2 cellular contexts compared by ENCODE assay signal in the genomic region with DNA sequence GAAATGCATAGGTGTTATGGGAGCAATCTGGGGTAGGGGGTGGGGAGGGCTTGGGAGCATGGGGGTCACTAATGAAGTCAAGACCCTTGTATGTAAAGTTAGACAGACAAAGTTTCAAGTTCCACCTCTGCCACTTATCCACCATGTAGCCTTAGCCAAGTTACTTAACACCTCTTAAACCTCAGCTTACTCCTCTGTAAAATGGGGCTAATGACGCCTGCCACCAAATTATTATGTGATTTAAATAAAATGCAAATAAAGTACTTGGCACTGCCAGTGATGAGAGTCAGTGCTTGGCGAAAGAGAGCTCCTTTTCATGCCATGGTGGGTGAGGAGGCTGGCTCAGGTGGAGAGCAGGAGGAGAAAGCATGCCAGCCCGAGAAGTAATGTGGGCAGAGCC.
TF ChIP-seq lines count a peak whose summit lies in the region.

No MANE protein-coding gene starts in this region.

TF ChIP-seq in HepG2, 621 proteins besides CTCF, POLR2A, EP300 and RAD21:
- no peak for TF ChIP-seq PLRG1 (conservative IDR thresholded peaks at IDR 0.05)
- TF ChIP-seq ZNF629 (CRISPR knock-in tag; conservative IDR thresholded peaks at IDR 0.05), result peak; percentile 51; the same call in 1 of the 2 replicates
- TF ChIP-seq PITX1 (CRISPR knock-in tag; IDR thresholded peaks at IDR 0.05), result no peak
- TF ChIP-seq ADNP (CRISPR knock-in tag; IDR thresholded peaks at IDR 0.05), result no peak
- TF ChIP-seq JDP2 (CRISPR knock-in tag; IDR thresholded peaks at IDR 0.05; ENCODE audit: borderline replicate concordance), result no peak

TF ChIP-seq in K562, 482 proteins besides CTCF, POLR2A, EP300 and RAD21:
- no peak for TF ChIP-seq JUNB (CRISPR knock-in tag; conservative IDR thresholded peaks at IDR 0.05)
- peak; percentile 89 for TF ChIP-seq RBM25 (IDR thresholded peaks at IDR 0.05; ENCODE audit: low read depth, low read length, severe bottlenecking)
- no peak for TF ChIP-seq HCFC1 (IDR thresholded peaks at IDR 0.05; ENCODE audit: low read depth, low read length)
- TF ChIP-seq, protein P1, sequence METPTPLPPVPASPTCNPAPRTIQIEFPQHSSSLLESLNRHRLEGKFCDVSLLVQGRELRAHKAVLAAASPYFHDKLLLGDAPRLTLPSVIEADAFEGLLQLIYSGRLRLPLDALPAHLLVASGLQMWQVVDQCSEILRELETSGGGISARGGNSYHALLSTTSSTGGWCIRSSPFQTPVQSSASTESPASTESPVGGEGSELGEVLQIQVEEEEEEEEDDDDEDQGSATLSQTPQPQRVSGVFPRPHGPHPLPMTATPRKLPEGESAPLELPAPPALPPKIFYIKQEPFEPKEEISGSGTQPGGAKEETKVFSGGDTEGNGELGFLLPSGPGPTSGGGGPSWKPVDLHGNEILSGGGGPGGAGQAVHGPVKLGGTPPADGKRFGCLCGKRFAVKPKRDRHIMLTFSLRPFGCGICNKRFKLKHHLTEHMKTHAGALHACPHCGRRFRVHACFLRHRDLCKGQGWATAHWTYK (CRISPR knock-in tag; IDR thresholded peaks at IDR 0.05), result no peak
- TF ChIP-seq CBX5 (IDR thresholded peaks at IDR 0.05; ENCODE audit: borderline replicate concordance, low read depth), result no peak
- TF ChIP-seq MTA3 (IDR thresholded peaks at IDR 0.05; ENCODE audit: borderline replicate concordance), result no peak
- TF ChIP-seq CHD4 (IDR thresholded peaks at IDR 0.05; ENCODE audit: insufficient read depth, insufficient replicate concordance, low read depth, low read length, poor library complexity, severe bottlenecking), result peak; percentile 30
- no peak for TF ChIP-seq ZNF23 (CRISPR knock-in tag; IDR thresholded peaks at IDR 0.05)
- no peak for TF ChIP-seq MECOM (CRISPR knock-in tag; IDR thresholded peaks at IDR 0.05)
